8 cellular contexts compared by ENCODE assay signal in genomic region chr12:103928736-103929050, GRCh38. TPM values are rescaled to one million over a fixed set of nuclear protein-coding genes. Genes with fewer than 3 reads are reported as not detected.
A peak's percentile ranks its signal among the peaks of the same experiment; 100 is the strongest.
DNase-seq lines count a peak whose midpoint lies in the region; ATAC-seq, FAIRE-seq and TF ChIP-seq lines count a peak whose summit lies in the region.

No MANE protein-coding gene starts in this region.

- H3K4me3 ChIP-seq in astrocyte of the spinal cord (ENCODE audit: low read depth, low read length): peak overlapping the region; percentile 91

- in situ Hi-C loops in astrocyte of the spinal cord (cut with HindIII; ENCODE audit: low sequenced_read_pairs): no loop called here

- peak; percentile 77 for FAIRE-seq in GM12891 (lab: Jason Lieb, UNC)

- TF ChIP-seq CTCF in astrocyte of the spinal cord (IDR thresholded peaks at IDR 0.05; ENCODE audit: low read depth, low read length): no peak

- ATAC-seq in HG02970 (IDR thresholded peaks at IDR 0.05; ENCODE audit: low FRiP score, unreplicated experiment): peak; percentile 8

- TF ChIP-seq POLR2A in GM12891 (IDR thresholded peaks at IDR 0.05; ENCODE audit: low read depth, low read length): no peak

- DNase-seq in GM12891 (ENCODE audit: insufficient read length, low spot score) (no peak), SW480 (ENCODE audit: low spot score) (peak; percentile 29), astrocyte of the spinal cord (ENCODE audit: low read depth, low spot score) (no peak), kidney tubule cell (ENCODE audit: low spot score) (peak; percentile 11), NCI-H128 (lab: John Stamatoyannopoulos, UW; ENCODE audit: unreplicated experiment) (no peak), A172 (ENCODE audit: low spot score) (no peak)
- DNase-seq in stimulated activated CD8-positive, alpha-beta memory T cell treated with anti-CD3 and anti-CD28 coated beads, Interleukin-12 subunit alpha, Interleukin-12 subunit beta, amount 100 ng/mL, for 1 hour (ENCODE audit: low read depth): peak; percentile 20

TF ChIP-seq in GM12891, 5 proteins besides CTCF, POLR2A, EP300 and RAD21:
- TF ChIP-seq POU2F2 (IDR thresholded peaks at IDR 0.05; ENCODE audit: low read depth, low read length): peak; percentile 95
- no peak for TF ChIP-seq PAX5 (IDR thresholded peaks at IDR 0.05; ENCODE audit: insufficient read depth, low read length, severe bottlenecking)
- TF ChIP-seq SPI1 (IDR thresholded peaks at IDR 0.05; ENCODE audit: low read depth, low read length): peak; percentile 55
- TF ChIP-seq TAF1 (IDR thresholded peaks at IDR 0.05; ENCODE audit: low read depth, low read length): 0 out of 2 replicates have a peak, but pooled peaks have one; percentile 55
- TF ChIP-seq POLR2AphosphoS5 (IDR thresholded peaks at IDR 0.05; ENCODE audit: low read depth, low read length): 0 out of 2 replicates have a peak, but pooled peaks have one; percentile 10

RNA-seq across cellular contexts. Expression of gene HSP90B1, which starts 1.5 kb away (rescaled TPM):
- polyA plus RNA-seq in GM12891 (2012; ENCODE audit: low read depth, missing spikeins): 375 TPM
- total RNA-seq in A172 (2014; rRNA removed; shearing (Covaris generic)): 431 and 544 TPM in 2 replicates

RNA-seq across cellular contexts. Expression of gene TDG, which starts 37.0 kb away (rescaled TPM):
- polyA plus RNA-seq in GM12891 (2012; ENCODE audit: low read depth, missing spikeins): 20.0 TPM
- total RNA-seq in A172 (2014; rRNA removed; shearing (Covaris generic)): 48.7 and 53.8 TPM in 2 replicates

Comparison
In these comparisons a context has a peak if more than half of its experiments do, and no peak if none do; other contexts are left out.
1. DNase-seq: peak in SW480 (single experiment), kidney tubule cell (single experiment) and stimulated activated CD8-positive, alpha-beta memory T cell treated with anti-CD3 and anti-CD28 coated beads, Interleukin-12 subunit alpha, Interleukin-12 subunit beta, amount 100 ng/mL, for 1 hour (single experiment); none in GM12891 (single experiment), astrocyte of the spinal cord (single experiment), NCI-H128 (single experiment) and A172 (single experiment).